23 cellular contexts compared by ENCODE assay signal in genomic region chr2:234130734-234131133, GRCh38.
DNase-seq lines count a peak whose midpoint lies in the region; ATAC-seq and TF ChIP-seq lines count a peak whose summit lies in the region.
"Had no signal": no experiment of that assay in that cellular context is flagged by ENCODE, and none has a peak within 500 bp of the region (broad histone marks: within the 10 kb centered on the region; RNA-seq: fewer than 3 reads in every experiment).

No MANE protein-coding gene starts in this region.

- TF ChIP-seq CTCF in breast epithelium (IDR thresholded peaks at IDR 0.05) (no peak), MCF 10A (IDR thresholded peaks at IDR 0.05; ENCODE audit: unreplicated experiment) (no peak), osteoblast (IDR thresholded peaks at IDR 0.05; ENCODE audit: extremely low read depth, low read depth, low read length) (no peak)

- no peaks in the 10 kb centered on the region for H4K20me1 ChIP-seq in osteoblast (ENCODE audit: insufficient read depth, low read length)
- H4K20me1 ChIP-seq: BLaER1 had no signal

- POLR2A ChIA-PET in MCF 10A (lab: Yijun Ruan, JAX): interaction anchor here (1.0 kb wide), 1 partner anchor 19 kb away, joined by 4 read pairs; no protein-coding TSS in a partner anchor

- intact Hi-C loops in breast epithelium (cut with DNase I; ENCODE audit: low total_unique reads) (no loop called here), MCF 10A (cut with micrococcal nuclease) (loop anchor here (10.0 kb wide), 1 partner anchor 984 kb away; no protein-coding TSS in a partner anchor)

- peak overlapping the region in 2 of 3 donors; percentile 10 to 28 for H3K4me3 ChIP-seq in breast epithelium
- H3K4me3 ChIP-seq in osteoblast (ENCODE audit: insufficient read depth, low read length): no peak overlapping the region
- H3K4me3 ChIP-seq: BLaER1, heart right ventricle, left ventricle myocardium inferior, psoas muscle had no signal

- no peak for ATAC-seq in stimulated activated naive CD8-positive, alpha-beta T cell treated with anti-CD3 and anti-CD28 coated beads, Interleukin-15, amount 100 ng/mL, for 72 hours
- no peak for ATAC-seq in GM19035 (IDR thresholded peaks at IDR 0.05; ENCODE audit: unreplicated experiment)
- ATAC-seq: heart right ventricle, psoas muscle had no signal

- peaks cover 20% of the 10 kb centered on the region for H3K4me1 Mint-ChIP-seq in MCF 10A (ENCODE audit: insufficient read depth, unreplicated experiment)
- peaks cover 11% of the 10 kb centered on the region for H3K4me1 Mint-ChIP-seq in stimulated activated naive CD8-positive, alpha-beta T cell treated with anti-CD3 and anti-CD28 coated beads, Interleukin-15, amount 100 ng/mL, for 72 hours

- CTCF ChIA-PET in MCF 10A (lab: Yijun Ruan, JAX): interaction anchor here (0.5 to 1.6 kb wide), 5 partner anchors 157 to 1806 kb away, joined by 3 to 4 read pairs (median 3); no protein-coding TSS in a partner anchor

- H3K79me2 ChIP-seq in osteoblast (ENCODE audit: insufficient read depth, low read length): no peaks in the 10 kb centered on the region

- H3K27me3 ChIP-seq in breast epithelium: no peaks in the 10 kb centered on the region
- H3K27me3 ChIP-seq in osteoblast (ENCODE audit: insufficient read depth, low read length): peaks cover 5% of the 10 kb centered on the region
- H3K27me3 ChIP-seq: BLaER1 had no signal

- no peak overlapping the region for H3K4me3 Mint-ChIP-seq in MCF 10A (ENCODE audit: unreplicated experiment)
- no peak overlapping the region for H3K4me3 Mint-ChIP-seq in stimulated activated naive CD8-positive, alpha-beta T cell treated with anti-CD3 and anti-CD28 coated beads, Interleukin-15, amount 100 ng/mL, for 72 hours
- H3K4me3 Mint-ChIP-seq: neural crest cell; T-helper 2 cell treated with Interferon-gamma antibody and Interleukin-4, amounts not matched to agents 5 μg/mL and 100 μg/mL, for 36 hours had no signal

- H3K36me3 Mint-ChIP-seq in MCF 10A (ENCODE audit: insufficient read depth, unreplicated experiment): no peaks in the 10 kb centered on the region

- no peak overlapping the region for H2AFZ ChIP-seq in osteoblast (ENCODE audit: low read length)

- TF ChIP-seq POLR2A in breast epithelium (IDR thresholded peaks at IDR 0.05): no peak

- no peaks in the 10 kb centered on the region for H3K27me3 Mint-ChIP-seq in MCF 10A (ENCODE audit: insufficient read depth, unreplicated experiment)
- no peaks in the 10 kb centered on the region for H3K27me3 Mint-ChIP-seq in stimulated activated naive CD8-positive, alpha-beta T cell treated with anti-CD3 and anti-CD28 coated beads, Interleukin-15, amount 100 ng/mL, for 72 hours

- no TSS peak for BruUV-seq in MCF 10A (replicated peaks; lab: Mats Ljungman, UMichigan)

- peak overlapping the region; percentile 32 for H3K4me2 ChIP-seq in osteoblast (ENCODE audit: insufficient read depth, low read length)
- H3K4me2 ChIP-seq: BLaER1, KMS-11 had no signal

- no peak for DNase-seq in breast epithelium (ENCODE audit: low spot score in 2 of 2)
- no peak for DNase-seq in MCF 10A (ENCODE audit: unreplicated experiment)
- peak; percentile 4 to 42 for DNase-seq in hippocampal formation (lab: John Stamatoyannopoulos, UW)
- DNase-seq in osteoblast (ENCODE audit: insufficient read length, low spot score, missing footprints): no peak
- no peak for DNase-seq in NCI-H345 treated with DMSO at 0.1 percent for 48 hours (lab: John Stamatoyannopoulos, UW; ENCODE audit: unreplicated experiment)
- DNase-seq in HK-2 (ENCODE audit: unreplicated experiment): no peak
- DNase-seq in stimulated activated naive CD8-positive, alpha-beta T cell treated with anti-CD3 and anti-CD28 coated beads, Interleukin-15, amount 100 ng/mL, for 72 hours: no peak
- DNase-seq: activated CD4-positive, alpha-beta T cell treated with anti-CD3 and anti-CD28 coated beads for 48 hours; activated naive CD4-positive, alpha-beta T cell treated with anti-CD3 and anti-CD28 coated beads, Interleukin-2, amount 50 U/mL, for 16 hours; COR-L47; DMS79 treated with DMSO at 0.1 percent for 48 hours; GOT3; heart right ventricle; left ventricle myocardium inferior; NCI-H69; psoas muscle; small intestine; stimulated activated CD4-positive, alpha-beta T cell treated with anti-CD3 and anti-CD28 coated beads, Interleukin-1b, Interleukin-23, amount 100 ng/mL, for 48 hours had no signal

- H3K36me3 ChIP-seq in breast epithelium (no peaks in the 10 kb centered on the region), osteoblast (ENCODE audit: insufficient read depth, low read length) (no peaks in the 10 kb centered on the region)
- H3K36me3 ChIP-seq: heart right ventricle, left ventricle myocardium inferior had no signal

- H3K9me3 Mint-ChIP-seq in MCF 10A (ENCODE audit: unreplicated experiment): no peaks in the 10 kb centered on the region
- H3K9me3 Mint-ChIP-seq in stimulated activated naive CD8-positive, alpha-beta T cell treated with anti-CD3 and anti-CD28 coated beads, Interleukin-15, amount 100 ng/mL, for 72 hours: no peaks in the 10 kb centered on the region
- H3K9me3 Mint-ChIP-seq: neural crest cell; T-helper 2 cell treated with Interferon-gamma antibody and Interleukin-4, amounts not matched to agents 5 μg/mL and 100 μg/mL, for 36 hours had no signal

- H3K4me1 ChIP-seq in breast epithelium (no peaks in the 10 kb centered on the region), osteoblast (ENCODE audit: insufficient read depth, low read length) (peaks cover 13% of the 10 kb centered on the region)
- H3K4me1 ChIP-seq: left ventricle myocardium inferior, psoas muscle had no signal

- H3K27ac ChIP-seq in breast epithelium (peak overlapping the region; percentile 56 to 64), osteoblast (ENCODE audit: low read depth, low read length) (no peak overlapping the region)
- H3K27ac ChIP-seq: BLaER1, heart right ventricle, KMS-11, left ventricle myocardium inferior, psoas muscle had no signal

- no peak overlapping the region for H3K27ac Mint-ChIP-seq in MCF 10A (ENCODE audit: low read depth, unreplicated experiment)
- peak overlapping the region in 1 of 2 donors; percentile 15 for H3K27ac Mint-ChIP-seq in stimulated activated naive CD8-positive, alpha-beta T cell treated with anti-CD3 and anti-CD28 coated beads, Interleukin-15, amount 100 ng/mL, for 72 hours
- H3K27ac Mint-ChIP-seq: T-helper 2 cell treated with Interferon-gamma antibody and Interleukin-4, amounts not matched to agents 5 μg/mL and 100 μg/mL, for 36 hours had no signal

- H3K9me3 ChIP-seq in breast epithelium (no peaks in the 10 kb centered on the region), osteoblast (ENCODE audit: low read depth, low read length) (no peaks in the 10 kb centered on the region)
- H3K9me3 ChIP-seq: heart right ventricle, left ventricle myocardium inferior, psoas muscle had no signal

Comparison
In these comparisons a context has a peak if more than half of its experiments do, and no peak if none do; other contexts are left out.
1. DNase-seq: peak in hippocampal formation (2 of 2); none in breast epithelium (0 of 2), MCF 10A (single experiment), osteoblast (single experiment), NCI-H345 treated with DMSO at 0.1 percent for 48 hours (single experiment), HK-2 (single experiment) and stimulated activated naive CD8-positive, alpha-beta T cell treated with anti-CD3 and anti-CD28 coated beads, Interleukin-15, amount 100 ng/mL, for 72 hours (0 of 2).